Comparison of ENCODE assay signal across 8 cellular contexts in the genomic region with DNA sequence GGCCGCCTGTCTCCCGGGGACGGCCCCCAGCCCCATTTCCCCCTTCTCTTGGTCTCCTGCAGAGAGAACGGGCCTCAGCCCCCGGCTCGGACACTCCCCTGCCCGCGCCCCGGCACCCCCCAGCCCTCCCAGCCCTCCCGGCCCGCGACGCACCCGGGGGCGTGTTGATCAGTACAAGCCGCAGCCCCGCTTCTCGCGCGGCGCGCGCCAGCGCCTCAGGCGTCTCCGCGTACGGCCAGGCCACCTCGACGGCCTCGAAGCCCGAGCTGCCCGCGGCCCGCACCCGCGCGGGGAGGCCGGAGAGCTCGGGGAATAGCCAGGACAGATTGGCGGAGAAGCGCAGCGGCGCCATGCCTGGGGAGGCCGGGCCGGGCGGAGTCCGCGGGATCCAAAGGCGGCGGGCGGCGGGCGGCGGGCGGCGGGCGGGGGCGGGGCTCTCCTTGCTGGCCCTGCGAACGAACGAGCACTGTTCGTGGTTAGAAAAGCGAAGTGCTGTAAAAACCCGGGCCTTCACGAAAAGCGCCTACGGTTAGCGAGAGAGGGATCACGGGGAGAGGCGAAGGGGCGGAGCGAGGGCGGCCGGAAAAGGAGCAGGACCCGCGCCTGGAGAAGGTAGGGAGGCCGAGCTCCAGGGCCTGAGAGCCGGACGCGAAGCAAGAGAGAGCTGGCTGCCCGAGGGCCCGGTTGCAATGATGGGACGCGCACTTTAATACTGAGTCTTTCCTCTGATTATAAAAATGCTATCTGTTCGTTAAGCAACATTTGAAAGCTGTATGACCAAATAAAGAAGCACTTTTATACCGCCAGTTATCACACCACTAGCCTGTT. TPM values are rescaled to one million over a fixed set of nuclear protein-coding genes. Genes with fewer than 3 reads are reported as not detected.
DNase-seq lines count a peak whose midpoint lies in the region; ATAC-seq and TF ChIP-seq lines count a peak whose summit lies in the region.

Gene HYI, minus strand, starts transcription at position 490 of the 828 bp plus-strand sequence. Its CDS starts 138 bp downstream, at position 352.

- no peak within 1 kb of the TSS for H2AFZ ChIP-seq in neuronal stem cell (ENCODE audit: low read length)

- no peaks in the 10 kb centered on the region for H3K9me3 ChIP-seq in ES-I3 (ENCODE audit: control insufficient read depth, insufficient read depth, low read length)
- H3K9me3 ChIP-seq in SJSA1 (replicated peaks) = 0 out of 2 replicates have a peak, but pooled peaks cover 3% of the 10 kb centered on the region
- H3K9me3 ChIP-seq in gastroesophageal sphincter = no peaks in the 10 kb centered on the region
- peaks cover 0 to 2% of the 10 kb centered on the region in 2 donors for H3K9me3 ChIP-seq in neuronal stem cell (replicated peaks in 1 of 2; ENCODE audit: control insufficient read depth in 2 of 2, insufficient read depth in 1 of 2, low read depth in 1 of 2, low read length in 2 of 2)
- H3K9me3 ChIP-seq in subcutaneous abdominal adipose tissue (ENCODE audit: control insufficient read depth in 5 of 5, low read length in 5 of 5) = no peaks in the 10 kb centered on the region

- no peak within 1 kb of the TSS for H3K4ac ChIP-seq in neuronal stem cell (ENCODE audit: low read length)

- H3K27ac ChIP-seq in SJSA1 (peak within 1 kb of the TSS; percentile 87), gastroesophageal sphincter (peak within 1 kb of the TSS; percentile 73 to 96 (median 94)), neuronal stem cell (replicated peaks; ENCODE audit: low read length) (peak within 1 kb of the TSS; percentile 82), subcutaneous abdominal adipose tissue (ENCODE audit: low read depth, low read length) (peak within 1 kb of the TSS; percentile 63)

- H4K8ac ChIP-seq in neuronal stem cell (ENCODE audit: low read depth, low read length) = peak within 1 kb of the TSS; percentile 89

- H3K27me3 ChIP-seq in SJSA1 (replicated peaks) (no peaks in the 10 kb centered on the region), gastroesophageal sphincter (no peaks in the 10 kb centered on the region), neuronal stem cell (ENCODE audit: control insufficient read depth in 3 of 3, insufficient read depth in 3 of 3, low read depth in 1 of 3, low read length in 3 of 3) (no peaks in the 10 kb centered on the region), subcutaneous abdominal adipose tissue (ENCODE audit: control insufficient read depth in 5 of 5, insufficient read depth in 4 of 5, low read length in 5 of 5) (no peaks in the 10 kb centered on the region)

- no peak within 1 kb of the TSS for H2BK120ac ChIP-seq in neuronal stem cell (ENCODE audit: low read depth, low read length)

- peak; percentile 13 to 35 for TF ChIP-seq POLR2A in gastroesophageal sphincter (IDR thresholded peaks at IDR 0.05)

- WGBS in gastroesophageal sphincter (ENCODE audit: low coverage in 1 of 2), 2 donors = 1 to 11% methylated on average over 2 to 10 of the region's 87 CpGs
- WGBS in neuronal stem cell (ENCODE audit: extremely low coverage in 2 of 2, insufficient read length in 2 of 2, insufficient replicate concordance in 1 of 2), 2 donors = no CpG with 5 or more reads among the region's 87 CpGs

- H3K4me1 ChIP-seq in ES-I3 (ENCODE audit: insufficient read depth, low read length) (peaks cover 4% of the 10 kb centered on the region; the same call in 1 of the 2 replicates), SJSA1 (replicated peaks) (peaks cover 26% of the 10 kb centered on the region), gastroesophageal sphincter (peaks cover 0 to 23% (median 4%) of the 10 kb centered on the region in 3 donors), neuronal stem cell (ENCODE audit: control insufficient read depth in 2 of 2, insufficient read depth in 1 of 2, low read depth in 1 of 2, low read length in 2 of 2) (peaks cover 0 to 8% of the 10 kb centered on the region in 2 donors), subcutaneous abdominal adipose tissue (ENCODE audit: control insufficient read depth in 5 of 5, insufficient read depth in 5 of 5, low read length in 5 of 5) (peaks cover 0 to 44% (median 31%) of the 10 kb centered on the region in 5 donors)

- CTCF ChIA-PET in activated naive CD4-positive, alpha-beta T cell treated with anti-CD3 and anti-CD28 coated beads, Interleukin-2, amount 10 ng/mL, durations not matched to agents 7 days and 5 days (lab: Charles Lee) = interaction anchor here (0.7 kb wide), 1 partner anchor 227 kb away, joined by 3 read pairs; no protein-coding TSS in a partner anchor

- H3K9me3 Mint-ChIP-seq in activated naive CD4-positive, alpha-beta T cell treated with anti-CD3 and anti-CD28 coated beads, Interleukin-2, amount 10 ng/mL, durations not matched to agents 7 days and 5 days = no peaks in the 10 kb centered on the region

- TF ChIP-seq RAD21 in Ishikawa (IDR thresholded peaks at IDR 0.05; ENCODE audit: low read depth) = no peak

- H3K79me1 ChIP-seq in neuronal stem cell (ENCODE audit: low read depth, low read length) = no peaks in the 10 kb centered on the region

- H3K36me3 ChIP-seq in ES-I3 (ENCODE audit: insufficient read depth, low read length) (peaks cover 6% of the 10 kb centered on the region; the same call in 1 of the 2 replicates), SJSA1 (peaks cover 40% of the 10 kb centered on the region), gastroesophageal sphincter (peaks cover 0 to 36% of the 10 kb centered on the region in 2 donors), neuronal stem cell (replicated peaks in 1 of 2; ENCODE audit: control insufficient read depth in 2 of 2, insufficient read depth in 2 of 2, low read length in 2 of 2) (peaks cover 24 to 42% of the 10 kb centered on the region in 2 donors), subcutaneous abdominal adipose tissue (ENCODE audit: control insufficient read depth in 5 of 5, insufficient read depth in 5 of 5, low read length in 5 of 5) (peaks cover 0 to 38% (median 35%) of the 10 kb centered on the region in 5 donors)

- ATAC-seq in gastroesophageal sphincter (peak; percentile 85), HG03139 (IDR thresholded peaks at IDR 0.05; ENCODE audit: unreplicated experiment) (no peak)

- peak within 1 kb of the TSS; percentile 83 for H3K4me3 Mint-ChIP-seq in activated naive CD4-positive, alpha-beta T cell treated with anti-CD3 and anti-CD28 coated beads, Interleukin-2, amount 10 ng/mL, durations not matched to agents 7 days and 5 days

- TF ChIP-seq EP300 in Ishikawa (IDR thresholded peaks at IDR 0.05; ENCODE audit: borderline replicate concordance) (no peak), gastroesophageal sphincter (IDR thresholded peaks at IDR 0.05) (no peak)

- H4K91ac ChIP-seq in neuronal stem cell (ENCODE audit: low read depth, low read length, poor library complexity) = no peak within 1 kb of the TSS

- H3K36me3 Mint-ChIP-seq in activated naive CD4-positive, alpha-beta T cell treated with anti-CD3 and anti-CD28 coated beads, Interleukin-2, amount 10 ng/mL, durations not matched to agents 7 days and 5 days = peaks cover 22% of the 10 kb centered on the region

- H3K4me3 ChIP-seq in SJSA1 (peak within 1 kb of the TSS; percentile 54), gastroesophageal sphincter (peak within 1 kb of the TSS; percentile 46 to 75), neuronal stem cell (ENCODE audit: low read length in 2 of 2) (peak within 1 kb of the TSS in 1 of 2 donors; percentile 84), subcutaneous abdominal adipose tissue (ENCODE audit: low read depth in 1 of 5, low read length in 5 of 5) (peak within 1 kb of the TSS; percentile 58 to 84 (median 71))

- peak within 1 kb of the TSS; percentile 66 for H3K4me2 ChIP-seq in neuronal stem cell (ENCODE audit: insufficient read depth, low read length, poor library complexity, severe bottlenecking)

- no peak within 1 kb of the TSS for H2BK12ac ChIP-seq in neuronal stem cell (ENCODE audit: low read length)

- peaks cover 23% of the 10 kb centered on the region for H3K4me1 Mint-ChIP-seq in activated naive CD4-positive, alpha-beta T cell treated with anti-CD3 and anti-CD28 coated beads, Interleukin-2, amount 10 ng/mL, durations not matched to agents 7 days and 5 days

- peak within 1 kb of the TSS; percentile 94 for H3K18ac ChIP-seq in neuronal stem cell (ENCODE audit: low read length)

- peak within 1 kb of the TSS; percentile 90 for H3K23ac ChIP-seq in neuronal stem cell (ENCODE audit: low read depth, low read length, poor library complexity)

- H2BK15ac ChIP-seq in neuronal stem cell (ENCODE audit: low read length) = peak within 1 kb of the TSS; percentile 11

- peak within 1 kb of the TSS; percentile 84 for H3K9ac ChIP-seq in ES-I3 (ENCODE audit: low read depth, low read length)
- H3K9ac ChIP-seq in neuronal stem cell (ENCODE audit: low read depth, low read length, poor library complexity) = peak within 1 kb of the TSS; percentile 60
- H3K9ac ChIP-seq in subcutaneous abdominal adipose tissue (ENCODE audit: low read length in 5 of 5) = peak within 1 kb of the TSS in 4 of 5 donors; percentile 57 to 73 (median 70)

- DNase-seq in SJSA1 (ENCODE audit: low read depth in 1 of 2, low spot score in 2 of 2) (peak; percentile 84 to 93), neuronal stem cell (ENCODE audit: low spot score) (peak; percentile 67)
- DNase-seq in activated naive CD4-positive, alpha-beta T cell treated with anti-CD3 and anti-CD28 coated beads, Interleukin-2, amount 10 ng/mL, durations not matched to agents 7 days and 5 days = peak; percentile 87

- peak within 1 kb of the TSS; percentile 43 for H2AK5ac ChIP-seq in neuronal stem cell (ENCODE audit: low read depth, low read length)

- H3K27me3 Mint-ChIP-seq in activated naive CD4-positive, alpha-beta T cell treated with anti-CD3 and anti-CD28 coated beads, Interleukin-2, amount 10 ng/mL, durations not matched to agents 7 days and 5 days = peaks cover 23% of the 10 kb centered on the region

- no peak for TF ChIP-seq CTCF in gastroesophageal sphincter (IDR thresholded peaks at IDR 0.05)

- H2BK5ac ChIP-seq in neuronal stem cell (ENCODE audit: low read length) = no peak within 1 kb of the TSS

- H3K14ac ChIP-seq in neuronal stem cell (ENCODE audit: low read length) = no peak within 1 kb of the TSS

- peak within 1 kb of the TSS; percentile 86 for H3K27ac Mint-ChIP-seq in activated naive CD4-positive, alpha-beta T cell treated with anti-CD3 and anti-CD28 coated beads, Interleukin-2, amount 10 ng/mL, durations not matched to agents 7 days and 5 days

TF ChIP-seq in Ishikawa, 13 proteins besides CTCF, POLR2A, EP300 and RAD21 (continues in another document):
- no peak for TF ChIP-seq NFIC (IDR thresholded peaks at IDR 0.05)

RNA-seq across cellular contexts. Expression of gene HYI, which starts in this region (rescaled TPM):
- 44.3 and 47.2 TPM in 2 replicates for total RNA-seq in SJSA1 (2014; rRNA removed; shearing (Covaris generic))
- total RNA-seq in gastroesophageal sphincter = 100 to 1,000 TPM in 1 of 4 donors, 10 to 100 TPM in 3; 29.4 to 116 (median 50.8) TPM
- polyA plus RNA-seq in neuronal stem cell (2013, experiment 1 of 2) = 22.2 TPM
- polyA plus RNA-seq in neuronal stem cell (2013, experiment 2 of 2) = 22.5 TPM
